Comparison of ENCODE assay signal across 8 cellular contexts in genomic region chr20:956330-956951, GRCh38. TPM values are rescaled to one million over a fixed set of nuclear protein-coding genes. Genes with fewer than 3 reads are reported as not detected.
DNase-seq lines count a peak whose midpoint lies in the region; ATAC-seq and TF ChIP-seq lines count a peak whose summit lies in the region.

No MANE protein-coding gene starts in this region.

- H3K4me3 ChIP-seq in dorsolateral prefrontal cortex = no peak overlapping the region

- H3K4me1 Mint-ChIP-seq in activated CD4-positive, alpha-beta memory T cell treated with anti-CD3 and anti-CD28 coated beads for 36 hours (ENCODE audit: low read depth) = peaks cover 2% of the 10 kb centered on the region

- in situ Hi-C loops in Caki2 (cut with HindIII; ENCODE audit: low pct_unique_long_range_greater_than_20kb, low sequenced_read_pairs) = no loop called here

- no peak overlapping the region for H3K4me3 Mint-ChIP-seq in activated CD4-positive, alpha-beta memory T cell treated with anti-CD3 and anti-CD28 coated beads for 36 hours

- no peak overlapping the region for H3K27ac ChIP-seq in dorsolateral prefrontal cortex

- POLR2A ChIA-PET in HEK293T (lab: Yijun Ruan, JAX) = interaction anchor here (1.2 kb wide), 1 partner anchor 139 kb away, joined by 3 read pairs; no protein-coding TSS in a partner anchor
- POLR2A ChIA-PET in activated CD4-positive, alpha-beta memory T cell treated with anti-CD3 and anti-CD28 coated beads for 36 hours (lab: Charles Lee) = no interaction called here

- peaks cover 0 to 40% (median 14%) of the 10 kb centered on the region in 45 donors for H3K27me3 ChIP-seq in dorsolateral prefrontal cortex

- H3K27ac Mint-ChIP-seq in activated CD4-positive, alpha-beta memory T cell treated with anti-CD3 and anti-CD28 coated beads for 36 hours = no peak overlapping the region

- peak; percentile 60 for DNase-seq in Caki2 (ENCODE audit: low read depth)
- DNase-seq in HEK293T (ENCODE audit: extremely low spot score) = peak; percentile 83
- peak; percentile 33 to 88 for DNase-seq in NCI-H526 (lab: John Stamatoyannopoulos, UW)
- DNase-seq in activated CD4-positive, alpha-beta memory T cell treated with anti-CD3 and anti-CD28 coated beads for 36 hours = peak; percentile 80
- peak; percentile 33 to 81 (median 61) for DNase-seq in dorsolateral prefrontal cortex
- DNase-seq in lung microvascular endothelial cell (ENCODE audit: low read depth in 2 of 2) = peak; percentile 66 to 78
- DNase-seq in stimulated activated CD8-positive, alpha-beta memory T cell treated with anti-CD3 and anti-CD28 coated beads, Interleukin-12 subunit alpha, Interleukin-12 subunit beta, amount 100 ng/mL, for 4 hours (ENCODE audit: low read depth) = peak; percentile 45

- intact Hi-C loops in activated CD4-positive, alpha-beta memory T cell treated with anti-CD3 and anti-CD28 coated beads for 36 hours (cut with micrococcal nuclease) = loop anchor here (1.0 kb wide), 1 partner anchor 140 kb away; no protein-coding TSS in a partner anchor
- intact Hi-C loops in dorsolateral prefrontal cortex (cut with DNase I) = loop anchor here (1.0 kb wide), 2 partner anchors 138 to 140 kb away; no protein-coding TSS in a partner anchor

- H3K36me3 Mint-ChIP-seq in activated CD4-positive, alpha-beta memory T cell treated with anti-CD3 and anti-CD28 coated beads for 36 hours = no peaks in the 10 kb centered on the region

- ATAC-seq in GM21717 (IDR thresholded peaks at IDR 0.05; ENCODE audit: unreplicated experiment) = no peak

- CTCF ChIA-PET in HEK293T (lab: Yijun Ruan, JAX) = interaction anchor here (0.7 to 2.4 kb wide), 5 partner anchors 9 to 162 kb away, joined by 3 to 31 read pairs (median 3); no protein-coding TSS in a partner anchor
- CTCF ChIA-PET in activated CD4-positive, alpha-beta memory T cell treated with anti-CD3 and anti-CD28 coated beads for 36 hours (lab: Charles Lee) = interaction anchor here (0.6 to 6.7 kb wide), 44 partner anchors 10 to 495 kb away, joined by 3 to 324 read pairs (median 5); partner anchors contain the start of genes FAM110A, RSPO4 and TMEM74B

- H3K9me3 Mint-ChIP-seq in activated CD4-positive, alpha-beta memory T cell treated with anti-CD3 and anti-CD28 coated beads for 36 hours = no peaks in the 10 kb centered on the region

- peak; percentile 38 to 100 (median 95) for TF ChIP-seq CTCF in dorsolateral prefrontal cortex (IDR thresholded peaks at IDR 0.05 in 54 of 56, conservative IDR thresholded peaks at IDR 0.05 in 2 of 56; ENCODE audit: low read depth in 1 of 56, partially characterized antibody in 56 of 56)

- peaks cover 34% of the 10 kb centered on the region for H3K27me3 Mint-ChIP-seq in activated CD4-positive, alpha-beta memory T cell treated with anti-CD3 and anti-CD28 coated beads for 36 hours

TF ChIP-seq in HEK293T, 16 proteins besides CTCF, POLR2A, EP300 and RAD21:
- TF ChIP-seq FOXK2 (IDR thresholded peaks at IDR 0.05) (no peak), LEF1 (IDR thresholded peaks at IDR 0.05; ENCODE audit: borderline replicate concordance) (no peak), ARNT (IDR thresholded peaks at IDR 0.05) (no peak), PKNOX1 (IDR thresholded peaks at IDR 0.05) (no peak), L3MBTL2 (conservative IDR thresholded peaks at IDR 0.05) (no peak), FOXM1 (IDR thresholded peaks at IDR 0.05; ENCODE audit: borderline replicate concordance) (no peak), CTBP1 (IDR thresholded peaks at IDR 0.05; ENCODE audit: borderline replicate concordance) (no peak), ELF4 (IDR thresholded peaks at IDR 0.05) (no peak), FOXA1 (IDR thresholded peaks at IDR 0.05) (no peak), SP1 (IDR thresholded peaks at IDR 0.05) (no peak), BHLHE40 (IDR thresholded peaks at IDR 0.05; ENCODE audit: borderline replicate concordance) (no peak), SUZ12 (IDR thresholded peaks at IDR 0.05) (no peak), ZNF384 (IDR thresholded peaks at IDR 0.05) (no peak), HDGF (IDR thresholded peaks at IDR 0.05; ENCODE audit: borderline replicate concordance) (no peak), TARDBP (IDR thresholded peaks at IDR 0.05) (no peak), NFRKB (IDR thresholded peaks at IDR 0.05) (no peak)
TF ChIP-seq in HEK293T: peak in this region for 0.

RNA-seq across cellular contexts. Expression of gene ANGPT4, which starts 40.3 kb away (rescaled TPM):
- 0.09 TPM in 1 of 2 replicates, not detected in the other for total RNA-seq in Caki2 (2014; rRNA removed; shearing (Covaris generic); ENCODE audit: low replicate concordance)
- total RNA-seq in activated CD4-positive, alpha-beta memory T cell treated with anti-CD3 and anti-CD28 coated beads for 36 hours = not detected
- total RNA-seq in dorsolateral prefrontal cortex = 1 to 10 TPM in 2 of 120 experiments, under 1 TPM in 107, not detected in 11; 0.09 to 1.2 (median 0.26) TPM
- total RNA-seq in lung microvascular endothelial cell = not detected in 2 replicates

RNA-seq across cellular contexts. Expression of gene RSPO4, which starts 45.7 kb away (rescaled TPM):
- total RNA-seq in Caki2 (2014; rRNA removed; shearing (Covaris generic); ENCODE audit: low replicate concordance) = not detected in 2 replicates
- total RNA-seq in activated CD4-positive, alpha-beta memory T cell treated with anti-CD3 and anti-CD28 coated beads for 36 hours = not detected
- total RNA-seq in dorsolateral prefrontal cortex (1 to 10 TPM in 103 of 120 experiments, under 1 TPM in 17; 0.39 to 4.3 (median 1.7) TPM), lung microvascular endothelial cell (not detected in 2 replicates)
